Comparison of ENCODE assay signal across 1 cellular context in the genomic region with DNA sequence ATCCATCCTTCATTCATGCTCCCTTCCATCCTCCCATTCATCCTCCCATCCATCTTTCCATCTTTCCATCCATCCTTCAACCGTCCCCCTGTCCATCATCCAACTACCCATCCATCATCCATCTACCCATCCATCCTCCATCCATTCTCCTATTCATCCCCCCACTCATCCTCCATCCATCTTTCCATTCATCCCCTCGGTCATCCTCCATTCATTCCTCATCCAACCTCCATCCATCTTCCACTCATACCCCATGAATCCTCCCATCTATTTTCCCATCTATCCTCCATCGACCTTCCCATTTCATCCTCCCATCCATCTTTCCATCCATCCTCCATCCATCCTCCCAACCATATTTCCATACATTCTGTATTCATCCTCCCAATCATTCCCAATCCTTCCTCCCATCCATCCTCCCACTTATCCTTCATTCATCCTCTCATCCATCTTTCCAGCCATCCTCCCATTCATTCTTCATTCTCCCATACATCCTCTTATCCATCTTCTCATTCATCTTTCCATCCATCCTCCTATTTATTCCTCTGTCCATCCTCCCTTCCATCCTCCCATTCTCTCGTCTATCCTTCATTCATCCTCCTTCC.
TF ChIP-seq lines count a peak whose summit lies in the region.

No MANE protein-coding gene starts in this region.

TF ChIP-seq in HEK293, 187 proteins besides CTCF, POLR2A, EP300 and RAD21 (continued from another document):
- TF ChIP-seq, protein P1, sequence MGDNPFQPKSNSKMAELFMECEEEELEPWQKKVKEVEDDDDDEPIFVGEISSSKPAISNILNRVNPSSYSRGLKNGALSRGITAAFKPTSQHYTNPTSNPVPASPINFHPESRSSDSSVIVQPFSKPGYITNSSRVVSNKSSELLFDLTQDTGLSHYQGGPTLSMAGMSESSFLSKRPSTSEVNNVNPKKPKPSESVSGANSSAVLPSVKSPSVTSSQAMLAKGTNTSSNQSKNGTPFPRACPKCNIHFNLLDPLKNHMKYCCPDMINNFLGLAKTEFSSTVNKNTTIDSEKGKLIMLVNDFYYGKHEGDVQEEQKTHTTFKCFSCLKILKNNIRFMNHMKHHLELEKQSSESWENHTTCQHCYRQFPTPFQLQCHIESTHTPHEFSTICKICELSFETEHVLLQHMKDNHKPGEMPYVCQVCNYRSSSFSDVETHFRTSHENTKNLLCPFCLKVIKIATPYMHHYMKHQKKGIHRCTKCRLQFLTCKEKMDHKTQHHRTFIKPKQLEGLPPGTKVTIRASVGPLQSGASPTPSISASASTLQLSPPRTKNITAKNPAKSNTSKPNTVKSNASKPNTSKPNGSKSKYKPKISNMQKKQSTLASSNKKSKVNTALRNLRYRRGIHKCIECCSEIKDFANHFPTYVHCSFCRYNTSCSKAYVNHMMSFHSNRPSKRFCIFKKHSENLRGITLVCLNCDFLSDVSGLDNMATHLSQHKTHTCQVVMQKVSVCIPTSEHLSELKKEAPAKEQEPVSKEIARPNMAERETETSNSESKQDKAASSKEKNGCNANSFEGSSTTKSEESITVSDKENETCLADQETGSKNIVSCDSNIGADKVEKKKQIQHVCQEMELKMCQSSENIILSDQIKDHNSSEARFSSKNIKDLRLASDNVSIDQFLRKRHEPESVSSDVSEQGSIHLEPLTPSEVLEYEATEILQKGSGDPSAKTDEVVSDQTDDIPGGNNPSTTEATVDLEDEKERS (tag by site-specific recombination; IDR thresholded peaks at IDR 0.05): no peak
- TF ChIP-seq ZNF488 (tag by site-specific recombination; IDR thresholded peaks at IDR 0.05): 0 out of 2 replicates have a peak, but pooled peaks have one; percentile 14
